26 cellular contexts compared by ENCODE assay signal in the genomic region with DNA sequence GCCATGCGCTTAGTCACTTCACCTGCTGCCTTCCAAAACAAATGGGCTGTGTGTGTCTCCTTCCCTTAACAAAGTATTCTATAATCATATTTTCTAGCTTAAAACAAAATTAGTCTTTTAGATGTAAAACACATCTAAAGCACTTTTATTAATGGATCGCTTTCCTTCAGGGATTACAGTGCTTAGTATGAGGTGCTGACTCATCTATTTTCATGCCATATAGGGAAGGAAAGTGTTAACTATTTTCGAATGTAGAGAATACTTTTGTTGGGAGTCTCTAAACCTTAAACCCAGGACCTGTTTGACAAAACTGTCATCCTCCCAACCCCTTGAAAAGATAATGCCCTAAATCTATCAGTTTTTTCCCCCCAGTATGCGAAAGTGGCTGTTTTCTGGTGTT.
DNase-seq lines count a peak whose midpoint lies in the region; ATAC-seq, FAIRE-seq and TF ChIP-seq lines count a peak whose summit lies in the region.
"Had no signal": no experiment of that assay in that cellular context is flagged by ENCODE, and none has a peak within 500 bp of the region (broad histone marks: within the 10 kb centered on the region; RNA-seq: fewer than 3 reads in every experiment).

No MANE protein-coding gene starts in this region.

- H3K9me3 ChIP-seq in HepG2 (ENCODE audit: low read length) = no peaks in the 10 kb centered on the region
- no peaks in the 10 kb centered on the region for H3K9me3 ChIP-seq in right lobe of liver
- H3K9me3 ChIP-seq in esophagus squamous epithelium = no peaks in the 10 kb centered on the region
- H3K9me3 ChIP-seq: BE2C, left lung, mucosa of descending colon, spleen, thoracic aorta had no signal

- H3K36me3 ChIP-seq in HepG2 (replicated peaks in 1 of 2; ENCODE audit: control insufficient read depth in 1 of 2, insufficient read depth in 2 of 2, low read length in 2 of 2) = no peaks in the 10 kb centered on the region
- no peaks in the 10 kb centered on the region for H3K36me3 ChIP-seq in right lobe of liver
- H3K36me3 ChIP-seq in esophagus squamous epithelium = no peaks in the 10 kb centered on the region
- H3K36me3 ChIP-seq: BE2C, left lung, spleen, thoracic aorta had no signal

- H3K27ac Mint-ChIP-seq in progenitor cell of endocrine pancreas (peak overlapping the region; percentile 89), CD14-positive monocyte (no peak overlapping the region)
- H3K27ac Mint-ChIP-seq in T-helper 2 cell treated with Interferon-gamma antibody and Interleukin-4, amounts not matched to agents 5 μg/mL and 100 μg/mL, for 36 hours = no peak overlapping the region
- H3K27ac Mint-ChIP-seq: activated CD8-positive, alpha-beta T cell treated with anti-CD3 and anti-CD28 coated beads for 36 hours had no signal

- no peak for FAIRE-seq in HepG2 (lab: Jason Lieb, UNC)
- FAIRE-seq: bronchial epithelial cell, endometrium had no signal

- DNase-seq in HepG2 (ENCODE audit: low spot score) (no peak), right lobe of liver (no peak), esophagus squamous epithelium (lab: John Stamatoyannopoulos, UW) (no peak), progenitor cell of endocrine pancreas (ENCODE audit: low spot score, unreplicated experiment) (no peak), CD14-positive monocyte (ENCODE audit: low spot score) (no peak)
- DNase-seq in T-helper 2 cell treated with Interferon-gamma antibody and Interleukin-4, amounts not matched to agents 5 μg/mL and 100 μg/mL, for 36 hours (ENCODE audit: low spot score) = no peak
- DNase-seq: activated CD8-positive, alpha-beta T cell treated with anti-CD3 and anti-CD28 coated beads for 36 hours; activated gamma-delta T cell; BE2C; EL; GM23248; immature natural killer cell; left lung; mucosa of descending colon; NCI-H187; NCI-H69; spleen; stimulated activated CD4-positive, alpha-beta T cell treated with anti-CD3 and anti-CD28 coated beads, Interleukin-4, amount 100 ng/mL, for 1 hour; stimulated activated naive CD4-positive, alpha-beta T cell had no signal

- TF ChIP-seq RAD21 in HepG2 (CRISPR knock-in tag; IDR thresholded peaks at IDR 0.05) = no peak

- H3K27me3 ChIP-seq in HepG2 (ENCODE audit: control insufficient read depth in 1 of 2, insufficient read depth in 2 of 2, low read length in 2 of 2) = no peaks in the 10 kb centered on the region
- H3K27me3 ChIP-seq in right lobe of liver = no peaks in the 10 kb centered on the region
- H3K27me3 ChIP-seq in esophagus squamous epithelium = no peaks in the 10 kb centered on the region
- H3K27me3 ChIP-seq: BE2C, left lung had no signal

- H3K4me1 Mint-ChIP-seq in progenitor cell of endocrine pancreas (ENCODE audit: low read depth) (peaks cover 46% of the 10 kb centered on the region), CD14-positive monocyte (peaks cover 8% of the 10 kb centered on the region)
- peaks cover 2% of the 10 kb centered on the region for H3K4me1 Mint-ChIP-seq in T-helper 2 cell treated with Interferon-gamma antibody and Interleukin-4, amounts not matched to agents 5 μg/mL and 100 μg/mL, for 36 hours (ENCODE audit: low read depth)

- TF ChIP-seq POLR2A in HepG2 (IDR thresholded peaks at IDR 0.05; ENCODE audit: insufficient read depth in 1 of 2, low read depth in 2 of 2, low read length in 2 of 2) = no peak
- TF ChIP-seq POLR2A in right lobe of liver (IDR thresholded peaks at IDR 0.05) = no peak
- TF ChIP-seq POLR2A in esophagus squamous epithelium (IDR thresholded peaks at IDR 0.05) = no peak

- no peak overlapping the region for H3K4me3 ChIP-seq in HepG2 (replicated peaks in 1 of 3; ENCODE audit: insufficient read depth in 1 of 3, low read depth in 2 of 3, low read length in 3 of 3)
- no peak overlapping the region for H3K4me3 ChIP-seq in right lobe of liver
- no peak overlapping the region for H3K4me3 ChIP-seq in esophagus squamous epithelium
- H3K4me3 ChIP-seq: GM23248, left lung, mucosa of descending colon, spleen, thoracic aorta had no signal

- TF ChIP-seq CTCF in HepG2 (CRISPR knock-in tag; IDR thresholded peaks at IDR 0.05) (no peak), right lobe of liver (IDR thresholded peaks at IDR 0.05) (no peak), esophagus squamous epithelium (IDR thresholded peaks at IDR 0.05) (no peak), progenitor cell of endocrine pancreas (IDR thresholded peaks at IDR 0.05; ENCODE audit: unreplicated experiment) (no peak), CD14-positive monocyte (IDR thresholded peaks at IDR 0.05) (no peak)

- no peaks in the 10 kb centered on the region for H4K20me1 ChIP-seq in HepG2 (ENCODE audit: insufficient read depth, low read length)

- H3K4me1 ChIP-seq in HepG2 (ENCODE audit: insufficient read depth, low read length) (no peaks in the 10 kb centered on the region), right lobe of liver (no peaks in the 10 kb centered on the region), esophagus squamous epithelium (peaks cover 28 to 100% (median 52%) of the 10 kb centered on the region in 3 donors)
- H3K4me1 ChIP-seq: BE2C, left lung had no signal

- TF ChIP-seq EP300 in HepG2 (IDR thresholded peaks at IDR 0.05; ENCODE audit: low read depth in 2 of 2, low read length in 2 of 2) (no peak), HepG2 (CRISPR knock-in tag; IDR thresholded peaks at IDR 0.05; ENCODE audit: borderline replicate concordance) (no peak)

- H2AFZ ChIP-seq in HepG2 (ENCODE audit: low read length) = no peak overlapping the region
- H2AFZ ChIP-seq: GM23248 had no signal

- no peak overlapping the region for H3K9ac ChIP-seq in HepG2 (ENCODE audit: insufficient read depth, low read depth, low read length)
- H3K9ac ChIP-seq: GM23248 had no signal

- H3K27ac ChIP-seq in HepG2 (ENCODE audit: extremely low read length, insufficient read depth, low read length) (no peak overlapping the region), right lobe of liver (no peak overlapping the region), esophagus squamous epithelium (peak overlapping the region; percentile 37 to 75 (median 58))
- H3K27ac ChIP-seq: GM23248, left lung, RWPE1, spleen, thoracic aorta had no signal

- H3K4me2 ChIP-seq in HepG2 (ENCODE audit: low read depth, low read length) = no peak overlapping the region

- H3K36me3 Mint-ChIP-seq in progenitor cell of endocrine pancreas (ENCODE audit: insufficient read depth) (peaks cover 13% of the 10 kb centered on the region), CD14-positive monocyte (no peaks in the 10 kb centered on the region)
- H3K36me3 Mint-ChIP-seq in T-helper 2 cell treated with Interferon-gamma antibody and Interleukin-4, amounts not matched to agents 5 μg/mL and 100 μg/mL, for 36 hours (ENCODE audit: low read depth) = no peaks in the 10 kb centered on the region
- H3K36me3 Mint-ChIP-seq: immature natural killer cell had no signal

- no peak for ATAC-seq in HepG2
- no peak for ATAC-seq in right lobe of liver
- ATAC-seq in GM19023 (IDR thresholded peaks at IDR 0.05; ENCODE audit: unreplicated experiment) = no peak
- ATAC-seq in HG03439 (IDR thresholded peaks at IDR 0.05; ENCODE audit: unreplicated experiment) = no peak
- ATAC-seq: activated CD4-positive, CD25-positive, alpha-beta regulatory T cell treated with anti-CD3 and anti-CD28 coated beads, Interleukin-2, amount 50 U/mL, for 24 hours; activated CD8-positive, alpha-beta T cell treated with anti-CD3 and anti-CD28 coated beads for 36 hours; left lung; mucosa of descending colon had no signal

- POLR2A ChIA-PET in HepG2 (lab: Yijun Ruan, JAX) = no interaction called here

- no peaks in the 10 kb centered on the region for H3K9me3 Mint-ChIP-seq in progenitor cell of endocrine pancreas (ENCODE audit: low read depth)
- H3K9me3 Mint-ChIP-seq in CD14-positive monocyte = peaks cover 0 to 7% (median 3%) of the 10 kb centered on the region in 7 donors
- no peaks in the 10 kb centered on the region for H3K9me3 Mint-ChIP-seq in T-helper 2 cell treated with Interferon-gamma antibody and Interleukin-4, amounts not matched to agents 5 μg/mL and 100 μg/mL, for 36 hours
- H3K9me3 Mint-ChIP-seq: activated CD8-positive, alpha-beta T cell treated with anti-CD3 and anti-CD28 coated beads for 36 hours had no signal

- H3K4me3 Mint-ChIP-seq in progenitor cell of endocrine pancreas (ENCODE audit: low read depth) (no peak overlapping the region), CD14-positive monocyte (no peak overlapping the region)
- H3K4me3 Mint-ChIP-seq in T-helper 2 cell treated with Interferon-gamma antibody and Interleukin-4, amounts not matched to agents 5 μg/mL and 100 μg/mL, for 36 hours = no peak overlapping the region
- H3K4me3 Mint-ChIP-seq: activated CD8-positive, alpha-beta T cell treated with anti-CD3 and anti-CD28 coated beads for 36 hours had no signal

- H3K27me3 Mint-ChIP-seq in progenitor cell of endocrine pancreas = no peaks in the 10 kb centered on the region
- peaks cover 14 to 36% (median 30%) of the 10 kb centered on the region in 3 donors for H3K27me3 Mint-ChIP-seq in CD14-positive monocyte (ENCODE audit: low read depth in 3 of 3)
- no peaks in the 10 kb centered on the region for H3K27me3 Mint-ChIP-seq in T-helper 2 cell treated with Interferon-gamma antibody and Interleukin-4, amounts not matched to agents 5 μg/mL and 100 μg/mL, for 36 hours (ENCODE audit: low read depth)

- H3K79me2 ChIP-seq in HepG2 (ENCODE audit: insufficient read depth, low read length) = no peaks in the 10 kb centered on the region

- CTCF ChIA-PET in HepG2 (lab: Yijun Ruan, JAX; ENCODE audit: low intra/inter-chr PET ratio, low total read pairs) = no interaction called here

- intact Hi-C loops in HepG2 (cut with micrococcal nuclease; ENCODE audit: unreplicated experiment) (no loop called here), right lobe of liver (cut with DNase I) (no loop called here), esophagus squamous epithelium (cut with DNase I) (no loop called here), CD14-positive monocyte (cut with micrococcal nuclease) (no loop called here)

- BruUV-seq in HepG2 (replicated peaks; lab: Mats Ljungman, UMichigan) = no TSS peak

- in situ Hi-C loops in HepG2 (cut with HindIII; ENCODE audit: extremely low pct_ligation_motif_present, low pct_unique_long_range_greater_than_20kb) = no loop called here

- 47% methylated on average over 4 of the region's 4 CpGs for WGBS in HepG2 (ENCODE audit: low lambda C conversion rate)
- WGBS in right lobe of liver (ENCODE audit: insufficient coverage, low coverage, low lambda C conversion rate, missing lambda C conversion rate) = 84% methylated on average over 4 of the region's 4 CpGs
- WGBS in esophagus squamous epithelium, 2 donors = 41 to 50% methylated on average over 3 to 4 of the region's 4 CpGs

TF ChIP-seq in HepG2, 621 proteins besides CTCF, POLR2A, EP300 and RAD21:
- TF ChIP-seq MAFK (conservative IDR thresholded peaks at IDR 0.05 in 1 of 2, IDR thresholded peaks at IDR 0.05 in 1 of 2; ENCODE audit: low read length in 2 of 2) (peak; percentile 82 to 94), MAFF (IDR thresholded peaks at IDR 0.05; ENCODE audit: low read depth, low read length) (peak; percentile 88), TOPORS (CRISPR knock-in tag; IDR thresholded peaks at IDR 0.05) (no peak)

Comparison
In these comparisons a context has a peak if more than half of its experiments do, and no peak if none do; other contexts are left out.
1. H3K27ac ChIP-seq: peak in esophagus squamous epithelium (4 of 4); none in HepG2 (single experiment) and right lobe of liver (0 of 3).